In genomic region chr16:69444873-69445517, GRCh38 we compare ENCODE assay signal across 9 cellular contexts. TPM values are rescaled to one million over a fixed set of nuclear protein-coding genes. Genes with fewer than 3 reads are reported as not detected.
DNase-seq lines count a peak whose midpoint lies in the region; ATAC-seq and TF ChIP-seq lines count a peak whose summit lies in the region.
"Had no signal": no experiment of that assay in that cellular context is flagged by ENCODE, and none has a peak within 500 bp of the region (broad histone marks: within the 10 kb centered on the region; RNA-seq: fewer than 3 reads in every experiment).

No MANE protein-coding gene starts in this region.

- H3K27me3 Mint-ChIP-seq in memory B cell, result no peaks in the 10 kb centered on the region
- no peaks in the 10 kb centered on the region for H3K27me3 Mint-ChIP-seq in H9 (ENCODE audit: low read depth)

- no peak overlapping the region for H4K8ac ChIP-seq in H9 (replicated peaks; ENCODE audit: insufficient read length, low read depth, low read length)

- no peak overlapping the region for H3T11ph ChIP-seq in H9 (ENCODE audit: low read length)

- H3K79me2 ChIP-seq in H9 (ENCODE audit: insufficient read depth, low read length), result peaks cover 6% of the 10 kb centered on the region; the same call in 1 of the 2 replicates

- no peaks in the 10 kb centered on the region for H4K20me1 ChIP-seq in H9 (ENCODE audit: control insufficient read depth, insufficient read depth, insufficient read length)

- H3K9me3 ChIP-seq in cardiac muscle cell (ENCODE audit: low read depth) (no peaks in the 10 kb centered on the region), vagina (no peaks in the 10 kb centered on the region), H9 (ENCODE audit: control insufficient read depth, low read depth, low read length) (no peaks in the 10 kb centered on the region)

- no peak overlapping the region for H4K91ac ChIP-seq in H9 (ENCODE audit: insufficient read length, low read depth, low read length)

- H3K14ac ChIP-seq in H9 (ENCODE audit: insufficient read depth, low read length), result no peak overlapping the region

- H3K23ac ChIP-seq in H9 (ENCODE audit: insufficient read length, low read depth, low read length), result no peak overlapping the region

- H4K5ac ChIP-seq in H9 (ENCODE audit: insufficient read length, low read depth, low read length), result no peak overlapping the region

- H3K27me3 ChIP-seq in cardiac muscle cell, result no peaks in the 10 kb centered on the region
- no peaks in the 10 kb centered on the region for H3K27me3 ChIP-seq in vagina
- no peaks in the 10 kb centered on the region for H3K27me3 ChIP-seq in H9 (ENCODE audit: insufficient read depth, low read length)

- H2AK5ac ChIP-seq in H9 (ENCODE audit: insufficient read length, low read length), result no peak overlapping the region

- no peaks in the 10 kb centered on the region for H3K23me2 ChIP-seq in H9 (ENCODE audit: insufficient read length, low read depth, low read length, poor library complexity, severe bottlenecking)

- H2AFZ ChIP-seq in H9 (ENCODE audit: low read length), result no peak overlapping the region

- no peak overlapping the region for H2BK20ac ChIP-seq in H9 (ENCODE audit: low read depth, low read length, poor library complexity, severe bottlenecking)

- H3K18ac ChIP-seq in H9 (ENCODE audit: insufficient read length, low read depth, low read length), result no peak overlapping the region

- peak overlapping the region; percentile 48 for H3K27ac ChIP-seq in cardiac muscle cell
- peak overlapping the region; percentile 92 for H3K27ac ChIP-seq in vagina
- H3K27ac ChIP-seq in H9 (ENCODE audit: insufficient read length, low read depth, low read length), result no peak overlapping the region

- peak in 1 of 2 donors; percentile 58 for DNase-seq in cardiac muscle cell (ENCODE audit: low read depth in 1 of 2, low spot score in 1 of 2)
- DNase-seq in cardiac septum (ENCODE audit: low spot score), result no peak
- peak; percentile 9 for DNase-seq in central memory CD4-positive, alpha-beta T cell
- no peak for DNase-seq in memory B cell (ENCODE audit: low spot score in 2 of 2)
- no peak for DNase-seq in vagina (ENCODE audit: extremely low spot score in 2 of 2)
- no peak for DNase-seq in H9
- DNase-seq in NCI-H1436 treated with DMSO at 0.1 percent for 48 hours (lab: John Stamatoyannopoulos, UW), result no peak
- no peak for DNase-seq in DMS53 (lab: John Stamatoyannopoulos, UW)
- DNase-seq: SHP77 treated with DMSO at 0.1 percent for 48 hours had no signal

- H2BK12ac ChIP-seq in H9 (ENCODE audit: insufficient read length, low read depth, low read length), result no peak overlapping the region

- no peak overlapping the region for H2BK120ac ChIP-seq in H9 (ENCODE audit: low read depth, low read length, poor library complexity, severe bottlenecking)

- H3K36me3 ChIP-seq in cardiac muscle cell, result peaks cover 24% of the 10 kb centered on the region
- H3K36me3 ChIP-seq in vagina, result peaks cover 0 to 6% of the 10 kb centered on the region in 2 donors

- peak; percentile 41 for ATAC-seq in memory B cell (ENCODE audit: low read depth)

- H3K9ac ChIP-seq in H9 (ENCODE audit: extremely low read depth, insufficient read length, low read length), result no peak overlapping the region

- TF ChIP-seq CTCF in cardiac muscle cell (IDR thresholded peaks at IDR 0.05; ENCODE audit: low read depth, low read length) (no peak), vagina (IDR thresholded peaks at IDR 0.05) (no peak), H9 (conservative IDR thresholded peaks at IDR 0.05) (no peak)

- H3K56ac ChIP-seq in H9 (ENCODE audit: insufficient read length, low read depth, low read length), result no peak overlapping the region

- H2BK5ac ChIP-seq in H9 (ENCODE audit: insufficient read length, low read length), result no peak overlapping the region

- H3K4me1 Mint-ChIP-seq in memory B cell (peaks cover 17% of the 10 kb centered on the region), H9 (no peaks in the 10 kb centered on the region)

- no peak overlapping the region for H2BK15ac ChIP-seq in H9 (ENCODE audit: low read depth, low read length)

- peaks cover 10% of the 10 kb centered on the region for H3K4me1 ChIP-seq in cardiac muscle cell (ENCODE audit: low read depth)
- H3K4me1 ChIP-seq in vagina, result peaks cover 49% of the 10 kb centered on the region
- H3K4me1 ChIP-seq in H9 (ENCODE audit: insufficient read depth, low read length), result no peaks in the 10 kb centered on the region

- WGBS in H9 (ENCODE audit: extremely low coverage, insufficient read length, low lambda C conversion rate), result no CpG with 5 or more reads among the region's 2 CpGs

- H3K4me3 ChIP-seq in cardiac muscle cell (no peak overlapping the region), vagina (peak overlapping the region; percentile 23 to 31)

- H3K79me1 ChIP-seq in H9 (ENCODE audit: insufficient read depth, low read depth, low read length, poor library complexity, severe bottlenecking), result peaks cover 6% of the 10 kb centered on the region

- no peak overlapping the region for H3K4ac ChIP-seq in H9 (ENCODE audit: low read depth, low read length)

- intact Hi-C loops in cardiac septum (cut with DNase I), result loop anchor here (2.0 to 5.0 kb wide), 3 partner anchors 20 to 48 kb away; partner anchors contain the start of gene CYB5B
- intact Hi-C loops in vagina (cut with DNase I), result no loop called here

- H3K4me2 ChIP-seq in H9 (ENCODE audit: insufficient read depth, insufficient read length, low read length), result no peak overlapping the region

- H3K4me3 Mint-ChIP-seq in memory B cell (peak overlapping the region; percentile 34), H9 (no peak overlapping the region)

- peaks cover 16% of the 10 kb centered on the region for H3K36me3 Mint-ChIP-seq in memory B cell
- peaks cover 4 to 32% (median 18%) of the 10 kb centered on the region in 3 experiments; a peak in 6 of 7 replicates for H3K36me3 Mint-ChIP-seq in H9 (ENCODE audit: insufficient read depth in 1 of 3, low read depth in 3 of 3)

- TF ChIP-seq POLR2A in vagina (IDR thresholded peaks at IDR 0.05), result no peak

- H3K9me3 Mint-ChIP-seq in memory B cell, result no peaks in the 10 kb centered on the region
- H3K9me3 Mint-ChIP-seq in H9, result no peaks in the 10 kb centered on the region

- H3K27ac Mint-ChIP-seq in memory B cell, result peak overlapping the region; percentile 81
- H3K27ac Mint-ChIP-seq in H9, result no peak overlapping the region

RNA-seq across cellular contexts. Expression of gene CYB5B, which starts 20.6 kb away (rescaled TPM):
- total RNA-seq in cardiac muscle cell (27.9 and 36.6 TPM in 2 replicates), cardiac septum (53.2 TPM), vagina (37.6 TPM), H9 (2021) (126 and 132 TPM in 2 replicates)
- 122 and 149 TPM in 2 replicates for polyA plus RNA-seq in cardiac muscle cell

RNA-seq across cellular contexts. Expression of gene TERF2, which starts 59.2 kb away (rescaled TPM):
- total RNA-seq in cardiac muscle cell, result 11.1 and 14.8 TPM in 2 replicates
- polyA plus RNA-seq in cardiac muscle cell, result 31.0 and 40.8 TPM in 2 replicates
- total RNA-seq in cardiac septum, result 27.9 TPM
- 27.7 TPM for total RNA-seq in vagina
- 51.0 and 51.7 TPM in 2 replicates for total RNA-seq in H9 (2021)
